ENCODE assay signal across 18 cellular contexts in genomic region chr10:128027306-128027705, GRCh38.
"Had no signal": no experiment of that assay in that cellular context is flagged by ENCODE, and none has a peak within 500 bp of the region (broad histone marks: within the 10 kb centered on the region; RNA-seq: fewer than 3 reads in every experiment).

No MANE protein-coding gene starts in this region.

- H3K4me1 ChIP-seq: ascending aorta, foreskin keratinocyte, prostate gland, thyroid gland had no signal

- H3K9me3 ChIP-seq: ascending aorta, left lung, neutrophil, ovary, prostate gland, thyroid gland had no signal

- H3K4me3 ChIP-seq: ascending aorta, hepatocyte, left lung, ovary, prostate gland, thyroid gland had no signal

- H3K27me3 ChIP-seq: ascending aorta, brain microvascular endothelial cell, hepatocyte, left lung, neutrophil, ovary, thyroid gland had no signal

- H3K27ac ChIP-seq: ascending aorta, brain microvascular endothelial cell, foreskin keratinocyte, hepatocyte, left lung, neutrophil, ovary, prostate gland, thyroid gland had no signal

- H3K36me3 ChIP-seq: ascending aorta, brain microvascular endothelial cell, ovary, prostate gland, thyroid gland had no signal

- DNase-seq: activated B cell treated with CpG ODN at 0.5 μM for 24 hours; activated CD4-positive, alpha-beta T cell treated with anti-CD3 and anti-CD28 coated beads, Interleukin-2, amount 50 U/mL, for 4 hours; activated gamma-delta T cell; activated naive CD4-positive, alpha-beta T cell treated with anti-CD3 and anti-CD28 coated beads, Interleukin-2, amount 50 U/mL, for 16 hours; brain microvascular endothelial cell; central memory CD4-positive, alpha-beta T cell; effector CD8-positive, alpha-beta T cell; foreskin keratinocyte; midbrain; ovary; stimulated activated CD4-positive, alpha-beta T cell treated with anti-CD3 and anti-CD28 coated beads, Interleukin-12 subunit alpha, Interleukin-12 subunit beta, amount 100 ng/mL, for 4 hours; T1000; thyroid gland had no signal

- ATAC-seq: foreskin keratinocyte, left lung had no signal
